8 cellular contexts compared by ENCODE assay signal in the genomic region with DNA sequence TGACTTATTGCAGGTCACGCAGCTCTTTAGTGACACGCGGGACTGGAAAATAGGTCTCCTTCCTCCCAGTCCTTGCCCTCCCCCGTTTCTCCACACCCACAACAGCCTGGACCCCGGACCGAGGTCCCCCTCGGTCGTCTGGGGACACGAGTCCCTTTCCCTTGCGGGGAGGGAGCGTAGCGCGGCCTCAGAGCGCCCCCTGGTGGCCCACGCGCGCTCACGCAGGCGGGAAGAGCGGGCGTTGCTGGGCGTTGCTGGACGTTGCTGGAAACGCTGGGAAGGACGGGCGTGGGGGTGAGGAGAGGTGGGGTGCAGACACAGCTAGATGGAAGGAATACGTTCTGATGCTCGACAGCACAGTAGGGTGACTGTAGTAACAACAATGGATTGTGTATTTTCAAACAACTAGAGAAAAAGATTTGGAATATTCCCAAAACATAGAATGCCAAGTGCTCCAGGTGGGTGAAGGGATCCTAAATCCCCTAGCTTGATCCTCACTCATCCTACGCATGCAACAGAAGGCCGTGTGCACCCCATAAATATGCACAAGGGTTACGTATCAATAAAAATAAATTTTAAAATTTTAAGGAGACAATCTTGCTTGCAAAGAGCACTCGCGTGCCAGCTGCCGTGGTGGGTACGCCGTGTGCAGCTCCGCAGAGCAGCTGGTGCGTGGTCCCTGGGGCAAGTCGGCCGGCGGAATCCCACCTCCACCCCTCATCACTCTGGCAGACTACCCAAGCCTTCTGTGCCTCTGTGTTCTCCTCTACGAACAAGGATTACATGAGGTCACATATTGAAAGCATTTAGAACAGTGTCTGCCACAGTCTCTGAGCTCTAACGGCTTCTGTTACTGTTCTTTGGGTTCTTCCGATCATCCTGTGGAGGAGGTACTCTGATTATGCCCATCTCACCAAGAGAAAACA.
DNase-seq lines count a peak whose midpoint lies in the region; ATAC-seq and TF ChIP-seq lines count a peak whose summit lies in the region.

No MANE protein-coding gene starts in this region.

- peaks cover 2% of the 10 kb centered on the region for H3K36me3 Mint-ChIP-seq in memory B cell

- ATAC-seq in GM19467 (IDR thresholded peaks at IDR 0.05; ENCODE audit: unreplicated experiment), result peak; percentile 50
- peak; percentile 73 for ATAC-seq in memory B cell (ENCODE audit: low read depth)

- H3K27me3 Mint-ChIP-seq in memory B cell, result peaks cover 24% of the 10 kb centered on the region

- peak overlapping the region in 21 of 59 donors; percentile 4 to 75 (median 41) for H3K27ac ChIP-seq in dorsolateral prefrontal cortex

- no peak overlapping the region for H3K27ac Mint-ChIP-seq in memory B cell

- intact Hi-C loops in dorsolateral prefrontal cortex (cut with DNase I), result loop anchor here (1.0 to 2.0 kb wide), 3 partner anchors 94 to 104 kb away; no protein-coding TSS in a partner anchor

- peak; percentile 44 for DNase-seq in AG10803 (ENCODE audit: low read depth)
- DNase-seq in NCI-H226, result peak; percentile 49
- peak; percentile 51 to 62 for DNase-seq in activated CD4-positive, alpha-beta T cell treated with anti-CD3 and anti-CD28 coated beads, Interleukin-2, amount 50 U/mL, for 24 hours (ENCODE audit: low read depth in 1 of 2, low spot score in 1 of 2)
- DNase-seq in dorsolateral prefrontal cortex, result peak in 8 of 10 donors; percentile 44 to 84 (median 56)
- peak; percentile 48 to 70 for DNase-seq in memory B cell (ENCODE audit: low spot score in 2 of 2)
- peak; percentile 22 to 33 for DNase-seq in stimulated activated CD8-positive, alpha-beta memory T cell treated with anti-CD3 and anti-CD28 coated beads, Interleukin-15, amount 100 ng/mL, for 4 hours (ENCODE audit: low read depth in 2 of 2)
- no peak for DNase-seq in Kasumi-1 (lab: John Stamatoyannopoulos, UW)

- no peak overlapping the region for H3K4me3 Mint-ChIP-seq in memory B cell

- H3K4me1 Mint-ChIP-seq in memory B cell, result peaks cover 7% of the 10 kb centered on the region

- H3K4me3 ChIP-seq in AG10803 (ENCODE audit: low read length) (peak overlapping the region; percentile 39), dorsolateral prefrontal cortex (peak overlapping the region in 42 of 59 donors; percentile 1 to 50 (median 25))

- peak; percentile 82 for TF ChIP-seq CTCF in AG10803 (conservative IDR thresholded peaks at IDR 0.05; ENCODE audit: low read length)
- peak; percentile 58 to 100 (median 98) for TF ChIP-seq CTCF in dorsolateral prefrontal cortex (IDR thresholded peaks at IDR 0.05 in 54 of 56, conservative IDR thresholded peaks at IDR 0.05 in 2 of 56; ENCODE audit: low read depth in 1 of 56, partially characterized antibody in 56 of 56)

- no peaks in the 10 kb centered on the region for H3K9me3 Mint-ChIP-seq in memory B cell

- no peaks in the 10 kb centered on the region for H3K27me3 ChIP-seq in dorsolateral prefrontal cortex

Comparison
In these comparisons a context has a peak if more than half of its experiments do, and no peak if none do; other contexts are left out.
1. DNase-seq: peak in AG10803 (single experiment), NCI-H226 (single experiment), activated CD4-positive, alpha-beta T cell treated with anti-CD3 and anti-CD28 coated beads, Interleukin-2, amount 50 U/mL, for 24 hours (2 of 2), dorsolateral prefrontal cortex (8 of 10), memory B cell (2 of 2) and stimulated activated CD8-positive, alpha-beta memory T cell treated with anti-CD3 and anti-CD28 coated beads, Interleukin-15, amount 100 ng/mL, for 4 hours (2 of 2); none in Kasumi-1 (0 of 2).